21 cellular contexts compared by ENCODE assay signal in genomic region chr1:154577346-154578057, GRCh38. TPM values are rescaled to one million over a fixed set of nuclear protein-coding genes. Genes with fewer than 3 reads are reported as not detected.
DNase-seq lines count a peak whose midpoint lies in the region; ATAC-seq and TF ChIP-seq lines count a peak whose summit lies in the region.
"Had no signal": no experiment of that assay in that cellular context is flagged by ENCODE, and none has a peak within 500 bp of the region (broad histone marks: within the 10 kb centered on the region; RNA-seq: fewer than 3 reads in every experiment).

No MANE protein-coding gene starts in this region.

- H3K27ac ChIP-seq in heart right ventricle = peak overlapping the region in 8 of 10 donors; percentile 19 to 83 (median 42)
- H3K27ac ChIP-seq in GM23338 (ENCODE audit: low read depth) = no peak overlapping the region
- peak overlapping the region; percentile 12 to 14 for H3K27ac ChIP-seq in uterus
- peak overlapping the region in 1 of 2 experiments; percentile 53; a peak in 1 of 4 replicates for H3K27ac ChIP-seq in SK-N-SH (ENCODE audit: low read depth in 2 of 2, low read length in 1 of 2)
- no peak overlapping the region for H3K27ac ChIP-seq in prostate gland
- no peak overlapping the region for H3K27ac ChIP-seq in thyroid gland
- H3K27ac ChIP-seq: HL-60 had no signal

- DNase-seq in heart right ventricle (no peak), left ventricle myocardium superior (no peak), GM23338 (ENCODE audit: low spot score) (no peak), left lobe of liver (ENCODE audit: low spot score) (no peak), uterus (no peak), SK-N-SH (no peak), prostate gland (ENCODE audit: low spot score) (no peak), thyroid gland (no peak)
- DNase-seq: activated CD4-positive, alpha-beta T cell treated with anti-CD3 and anti-CD28 coated beads for 48 hours; activated naive CD4-positive, alpha-beta T cell treated with anti-CD3 and anti-CD28 coated beads, Interleukin-2, amount 10 ng/mL, durations not matched to agents 7 days and 5 days; amniotic stem cell; effector memory CD4-positive, alpha-beta T cell; mammary epithelial cell; NCI-H146; NCI-H446 treated with DMSO at 0.1 percent for 48 hours; occipital lobe; stimulated activated naive CD8-positive, alpha-beta T cell treated with anti-CD3 and anti-CD28 coated beads, Interleukin-15, amount 100 ng/mL, for 72 hours had no signal

- POLR2A ChIA-PET in SK-N-SH (lab: Yijun Ruan, JAX) = interaction anchor here (0.5 to 3.0 kb wide), 3 partner anchors 10 to 383 kb away, joined by 4 to 13 read pairs (median 4); partner anchors contain the start of gene CHRNB2

- H3K27me3 Mint-ChIP-seq in GM23338 (ENCODE audit: insufficient read depth, low read depth, poor library complexity) = peaks cover 25% of the 10 kb centered on the region
- H3K27me3 Mint-ChIP-seq: stimulated activated naive CD8-positive, alpha-beta T cell treated with anti-CD3 and anti-CD28 coated beads, Interleukin-15, amount 100 ng/mL, for 72 hours had no signal

- H3K36me3 ChIP-seq in heart right ventricle (peaks cover 0 to 48% (median 27%) of the 10 kb centered on the region in 9 donors), GM23338 (ENCODE audit: insufficient read depth) (peaks cover 6% of the 10 kb centered on the region), uterus (no peaks in the 10 kb centered on the region), SK-N-SH (replicated peaks in 1 of 2; ENCODE audit: control insufficient read depth in 1 of 2, insufficient read depth in 2 of 2, low read length in 1 of 2) (peaks cover 26 to 55% of the 10 kb centered on the region in 2 experiments), prostate gland (peaks cover 2 to 7% of the 10 kb centered on the region in 2 donors), thyroid gland (peaks cover 25 to 32% of the 10 kb centered on the region in 2 donors)

- H3K4me3 ChIP-seq in heart right ventricle = no peak overlapping the region
- no peak overlapping the region for H3K4me3 ChIP-seq in GM23338
- no peak overlapping the region for H3K4me3 ChIP-seq in uterus
- no peak overlapping the region for H3K4me3 ChIP-seq in SK-N-SH (ENCODE audit: low read depth in 2 of 2, low read length in 1 of 2)
- no peak overlapping the region for H3K4me3 ChIP-seq in prostate gland
- no peak overlapping the region for H3K4me3 ChIP-seq in thyroid gland (replicated peaks in 1 of 3)
- H3K4me3 ChIP-seq: coronary artery had no signal

- no peaks in the 10 kb centered on the region for H3K9me2 ChIP-seq in GM23338 (ENCODE audit: insufficient read depth)
- H3K9me2 ChIP-seq in SK-N-SH = no peaks in the 10 kb centered on the region

- H3K9me3 ChIP-seq in heart right ventricle (no peaks in the 10 kb centered on the region), uterus (no peaks in the 10 kb centered on the region), SK-N-SH (no peaks in the 10 kb centered on the region), prostate gland (no peaks in the 10 kb centered on the region), thyroid gland (no peaks in the 10 kb centered on the region)

- H3K4me1 ChIP-seq in heart right ventricle = peaks cover 5 to 35% (median 16%) of the 10 kb centered on the region in 9 donors
- H3K4me1 ChIP-seq in GM23338 (ENCODE audit: insufficient read depth) = peaks cover 3% of the 10 kb centered on the region; the same call in 1 of the 2 replicates
- H3K4me1 ChIP-seq in uterus = no peaks in the 10 kb centered on the region
- peaks cover 0 to 31% of the 10 kb centered on the region in 2 experiments; a peak in 2 of 4 replicates for H3K4me1 ChIP-seq in SK-N-SH (ENCODE audit: control insufficient read depth in 1 of 2, insufficient read depth in 2 of 2, low read depth in 1 of 2, low read length in 1 of 2)
- H3K4me1 ChIP-seq in prostate gland (replicated peaks) = no peaks in the 10 kb centered on the region
- no peaks in the 10 kb centered on the region for H3K4me1 ChIP-seq in thyroid gland

- peaks cover 8% of the 10 kb centered on the region; the same call in 1 of the 2 replicates for H4K20me1 ChIP-seq in GM23338 (replicated peaks; ENCODE audit: insufficient read depth)
- H4K20me1 ChIP-seq in SK-N-SH (ENCODE audit: insufficient read depth) = no peaks in the 10 kb centered on the region

- TF ChIP-seq EP300 in SK-N-SH (IDR thresholded peaks at IDR 0.05; ENCODE audit: borderline replicate concordance in 1 of 2, low read depth in 1 of 2, low read length in 1 of 2) = no peak

- TF ChIP-seq CTCF in heart right ventricle (IDR thresholded peaks at IDR 0.05) (no peak), GM23338 (conservative IDR thresholded peaks at IDR 0.05; ENCODE audit: low read depth in 2 of 2) (no peak), uterus (IDR thresholded peaks at IDR 0.05) (no peak), SK-N-SH (IDR thresholded peaks at IDR 0.05) (no peak), prostate gland (IDR thresholded peaks at IDR 0.05) (no peak), thyroid gland (IDR thresholded peaks at IDR 0.05) (no peak)

- H3K79me2 ChIP-seq in GM23338 (replicated peaks; ENCODE audit: insufficient read depth) (no peaks in the 10 kb centered on the region), SK-N-SH (ENCODE audit: insufficient read depth) (no peaks in the 10 kb centered on the region)

- H3K27ac Mint-ChIP-seq in GM23338 = no peak overlapping the region
- H3K27ac Mint-ChIP-seq: activated naive CD4-positive, alpha-beta T cell treated with anti-CD3 and anti-CD28 coated beads, Interleukin-2, amount 10 ng/mL, durations not matched to agents 7 days and 5 days; B cell had no signal

- H3F3A ChIP-seq in GM23338 (replicated peaks; ENCODE audit: low read depth) (no peaks in the 10 kb centered on the region), SK-N-SH (replicated peaks; ENCODE audit: insufficient read depth) (no peaks in the 10 kb centered on the region)

- no peak overlapping the region for H2AFZ ChIP-seq in GM23338
- no peak overlapping the region for H2AFZ ChIP-seq in SK-N-SH (ENCODE audit: low read depth)

- TF ChIP-seq POLR2A in uterus (IDR thresholded peaks at IDR 0.05) = no peak
- no peak for TF ChIP-seq POLR2A in prostate gland (IDR thresholded peaks at IDR 0.05)
- TF ChIP-seq POLR2A in thyroid gland (IDR thresholded peaks at IDR 0.05) = no peak

- H3K36me3 Mint-ChIP-seq in GM23338 (ENCODE audit: low read depth) = peaks cover 47% of the 10 kb centered on the region

- TF ChIP-seq RAD21 in SK-N-SH (IDR thresholded peaks at IDR 0.05; ENCODE audit: low read length) = no peak

- peaks cover 0 to 5% (median 0%) of the 10 kb centered on the region in 7 donors for H3K27me3 ChIP-seq in heart right ventricle
- no peaks in the 10 kb centered on the region for H3K27me3 ChIP-seq in GM23338 (ENCODE audit: insufficient read depth)
- no peaks in the 10 kb centered on the region for H3K27me3 ChIP-seq in uterus
- no peaks in the 10 kb centered on the region for H3K27me3 ChIP-seq in SK-N-SH (ENCODE audit: insufficient read depth)
- no peaks in the 10 kb centered on the region for H3K27me3 ChIP-seq in prostate gland (replicated peaks; ENCODE audit: insufficient read depth)
- no peaks in the 10 kb centered on the region for H3K27me3 ChIP-seq in thyroid gland

- H3K4me2 ChIP-seq in GM23338 (no peak overlapping the region), SK-N-SH (no peak overlapping the region)

- CTCF ChIA-PET in SK-N-SH (lab: Yijun Ruan, JAX) = interaction anchor here (0.9 to 5.9 kb wide), 9 partner anchors 10 to 301 kb away, joined by 3 to 41 read pairs (median 4); partner anchors contain the start of gene CHRNB2

- intact Hi-C loops in heart right ventricle (cut with DNase I) (no loop called here), left ventricle myocardium superior (cut with micrococcal nuclease) (no loop called here), uterus (cut with DNase I; ENCODE audit: low total_unique reads) (loop anchor here (10.0 kb wide), 1 partner anchor 307 kb away; no protein-coding TSS in a partner anchor), prostate gland (cut with DNase I) (no loop called here), thyroid gland (cut with DNase I) (no loop called here)

- peak in 1 of 8 donors; percentile 6 for ATAC-seq in heart right ventricle
- no peak for ATAC-seq in left ventricle myocardium superior
- ATAC-seq in GM23338 = no peak
- peak; percentile 6 for ATAC-seq in left lobe of liver

- H3K9me3 Mint-ChIP-seq in GM23338 = no peaks in the 10 kb centered on the region
- H3K9me3 Mint-ChIP-seq: activated naive CD4-positive, alpha-beta T cell treated with anti-CD3 and anti-CD28 coated beads, Interleukin-2, amount 10 ng/mL, durations not matched to agents 7 days and 5 days; stimulated activated naive CD8-positive, alpha-beta T cell treated with anti-CD3 and anti-CD28 coated beads, Interleukin-15, amount 100 ng/mL, for 72 hours had no signal

- no peak overlapping the region for H3K9ac ChIP-seq in SK-N-SH

- WGBS in heart right ventricle, 2 donors = 64 to 67% methylated on average over 7 of the region's 7 CpGs
- WGBS in SK-N-SH (ENCODE audit: low lambda C conversion rate) = 82% methylated on average over 2 of the region's 7 CpGs
- 72% methylated on average over 7 of the region's 7 CpGs for WGBS in prostate gland
- WGBS in thyroid gland, 2 donors = 73 to 78% methylated on average over 7 of the region's 7 CpGs

- peaks cover 23% of the 10 kb centered on the region for H3K4me1 Mint-ChIP-seq in GM23338
- H3K4me1 Mint-ChIP-seq: activated naive CD4-positive, alpha-beta T cell treated with anti-CD3 and anti-CD28 coated beads, Interleukin-2, amount 10 ng/mL, durations not matched to agents 7 days and 5 days; B cell; stimulated activated naive CD8-positive, alpha-beta T cell treated with anti-CD3 and anti-CD28 coated beads, Interleukin-15, amount 100 ng/mL, for 72 hours had no signal

- H3K4me3 Mint-ChIP-seq in GM23338 = no peak overlapping the region
- H3K4me3 Mint-ChIP-seq: activated naive CD4-positive, alpha-beta T cell treated with anti-CD3 and anti-CD28 coated beads, Interleukin-2, amount 10 ng/mL, durations not matched to agents 7 days and 5 days; B cell; stimulated activated naive CD8-positive, alpha-beta T cell treated with anti-CD3 and anti-CD28 coated beads, Interleukin-15, amount 100 ng/mL, for 72 hours had no signal

RNA-seq across cellular contexts. Expression of gene CHRNB2, which starts 9.9 kb away (rescaled TPM):
- under 1 TPM in 3 of 10 donors, not detected in 7; 0.06 to 0.13 (median 0.07) TPM for total RNA-seq in heart right ventricle
- polyA plus RNA-seq in heart right ventricle = under 1 TPM in 1 of 2 donors, not detected in 1; 0.03 TPM
- total RNA-seq in left ventricle myocardium superior = not detected
- 3.6 and 5.3 TPM in 2 replicates for total RNA-seq in GM23338 (2014; rRNA removed; shearing (Covaris generic))
- 0.73 and 0.92 TPM in 2 replicates for polyA plus RNA-seq in GM23338 (2016; fragmentation: Nextera tagmentation; extraction: Ambion mirVana)
- 0.10 TPM for total RNA-seq in left lobe of liver
- 1 to 10 TPM in 1 of 4 donors, not detected in 3; 1.1 TPM for total RNA-seq in uterus
- 0.64 and 0.93 TPM in 2 replicates for polyA plus RNA-seq in SK-N-SH (2012; rRNA removed)
- 0.68 and 1.2 TPM in 2 replicates for polyA plus RNA-seq in SK-N-SH (2012; cell fraction: cytosol; rRNA removed)
- 0.76 and 0.85 TPM in 2 replicates for polyA plus RNA-seq in SK-N-SH (2012; cell fraction: nucleus; rRNA removed)
- under 1 TPM; 0.05 to 0.74 TPM for total RNA-seq in prostate gland
- under 1 TPM in 1 of 4 donors, not detected in 3; 0.73 TPM for total RNA-seq in thyroid gland
- total RNA-seq: B cell, epithelial cell of proximal tubule had no signal

RNA-seq across cellular contexts. Expression of gene UBE2Q1, which starts 19.0 kb away (rescaled TPM):
- total RNA-seq in heart right ventricle = 10 to 100 TPM; 49.1 to 83.5 (median 59.0) TPM
- polyA plus RNA-seq in heart right ventricle = 10 to 100 TPM; 19.4 to 28.9 TPM
- 68.7 TPM for total RNA-seq in left ventricle myocardium superior
- total RNA-seq in GM23338 (2014; rRNA removed; shearing (Covaris generic)) = 27.3 and 33.0 TPM in 2 replicates
- 15.5 and 18.4 TPM in 2 replicates for polyA plus RNA-seq in GM23338 (2016; fragmentation: Nextera tagmentation; extraction: Ambion mirVana)
- total RNA-seq in left lobe of liver = 35.4 TPM
- total RNA-seq in uterus = 10 to 100 TPM in 3 of 4 donors, 1 to 10 TPM in 1; 5.4 to 69.7 (median 28.4) TPM
- polyA plus RNA-seq in SK-N-SH (2012; rRNA removed) = 12.5 and 15.2 TPM in 2 replicates
- 21.4 and 26.0 TPM in 2 replicates for polyA plus RNA-seq in SK-N-SH (2012; cell fraction: cytosol; rRNA removed)
- polyA plus RNA-seq in SK-N-SH (2012; cell fraction: nucleus; rRNA removed) = 11.6 and 19.2 TPM in 2 replicates
- 10 to 100 TPM; 24.7 to 43.7 TPM for total RNA-seq in prostate gland
- total RNA-seq in thyroid gland = 10 to 100 TPM; 24.5 to 61.3 (median 28.7) TPM

RNA-seq across cellular contexts. Expression of gene ADAR, which starts 30.5 kb away (rescaled TPM):
- total RNA-seq in heart right ventricle (100 to 1,000 TPM in 1 of 10 donors, 10 to 100 TPM in 9; 45.3 to 103 (median 55.3) TPM), left ventricle myocardium superior (61.3 TPM), left lobe of liver (83.7 TPM), uterus (100 to 1,000 TPM in 3 of 4 donors, 10 to 100 TPM in 1; 50.9 to 212 (median 101) TPM), prostate gland (100 to 1,000 TPM in 1 of 2 donors, 10 to 100 TPM in 1; 98.1 to 181 TPM), thyroid gland (100 to 1,000 TPM in 2 of 4 donors, 10 to 100 TPM in 2; 89.1 to 168 (median 114) TPM)
- polyA plus RNA-seq in heart right ventricle (10 to 100 TPM; 15.4 to 19.4 TPM), GM23338 (2016; fragmentation: Nextera tagmentation; extraction: Ambion mirVana) (80.0 and 96.4 TPM in 2 replicates), SK-N-SH (2012; rRNA removed) (61.1 and 87.9 TPM in 2 replicates)
- total RNA-seq in GM23338 (2014; rRNA removed; shearing (Covaris generic)) = 188 TPM in 2 replicates
- 41.4 and 50.1 TPM in 2 replicates for polyA plus RNA-seq in SK-N-SH (2012; cell fraction: cytosol; rRNA removed)
- polyA plus RNA-seq in SK-N-SH (2012; cell fraction: nucleus; rRNA removed) = 127 and 151 TPM in 2 replicates

Comparison
In these comparisons a context has a peak if more than half of its experiments do, and no peak if none do; other contexts are left out.
1. H3K27ac ChIP-seq: peak in heart right ventricle (8 of 10) and uterus (2 of 2); none in GM23338 (single experiment), prostate gland (0 of 2) and thyroid gland (0 of 3).